In the genomic region with DNA sequence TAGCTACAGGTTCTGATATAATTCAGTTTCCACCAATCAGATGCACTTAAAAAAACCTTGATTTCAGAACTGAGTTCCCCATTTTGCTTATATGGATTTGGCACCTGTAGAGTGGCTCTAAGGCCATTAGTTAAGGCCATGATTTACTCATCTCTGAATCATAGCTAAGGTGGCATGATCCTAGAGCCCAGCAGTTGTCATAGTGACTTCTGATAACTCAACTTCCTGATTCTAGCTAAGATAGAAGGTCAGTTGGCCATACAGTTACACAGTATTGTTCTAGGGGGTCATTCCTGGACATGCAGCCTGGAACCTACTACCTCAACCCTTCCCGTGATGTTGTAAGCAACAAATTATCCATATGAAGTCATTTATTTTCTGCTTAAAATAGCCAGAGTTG, we compare ENCODE assay signal across 18 cellular contexts.
"Had no signal": no experiment of that assay in that cellular context is flagged by ENCODE, and none has a peak within 500 bp of the region (broad histone marks: within the 10 kb centered on the region; RNA-seq: fewer than 3 reads in every experiment).

No MANE protein-coding gene starts in this region.

- H3K9me3 Mint-ChIP-seq: activated naive CD4-positive, alpha-beta T cell treated with anti-CD3 and anti-CD28 coated beads, Interleukin-2, amount 50 U/mL, for 72 hours; nephron progenitor cell; T-helper 2 cell treated with Interferon-gamma antibody and Interleukin-4, amounts not matched to agents 5 μg/mL and 100 μg/mL, for 36 hours had no signal

- H3K27ac ChIP-seq: adrenal gland, breast epithelium, spleen, thyroid gland had no signal

- ATAC-seq: left cardiac atrium had no signal

- H3K4me3 Mint-ChIP-seq: nephron progenitor cell; T-helper 2 cell treated with Interferon-gamma antibody and Interleukin-4, amounts not matched to agents 5 μg/mL and 100 μg/mL, for 36 hours had no signal

- H3K4me1 Mint-ChIP-seq: nephron progenitor cell had no signal

- H3K4me1 ChIP-seq: adrenal gland, breast epithelium, spleen, thyroid gland had no signal

- FAIRE-seq: astrocyte, TTC549 had no signal

- H3K27ac Mint-ChIP-seq: nephron progenitor cell; T-helper 2 cell treated with Interferon-gamma antibody and Interleukin-4, amounts not matched to agents 5 μg/mL and 100 μg/mL, for 36 hours had no signal

- H3K36me3 ChIP-seq: breast epithelium had no signal

- H3K36me3 Mint-ChIP-seq: activated naive CD4-positive, alpha-beta T cell treated with anti-CD3 and anti-CD28 coated beads, Interleukin-2, amount 50 U/mL, for 72 hours had no signal

- H3K4me3 ChIP-seq: adrenal gland, breast epithelium, lung, spleen, thyroid gland had no signal

- DNase-seq: activated CD4-positive, alpha-beta T cell treated with anti-CD3 and anti-CD28 coated beads, Interleukin-2, amount 50 U/mL, for 48 hours; activated gamma-delta T cell treated with Interleukin-2 at 50 U/mL for 16 hours; adrenal gland; effector CD8-positive, alpha-beta T cell; foreskin fibroblast; left cardiac atrium; midbrain; nephron progenitor cell; nucleus accumbens; spleen; stimulated activated naive CD4-positive, alpha-beta T cell treated with Interleukin-2 at 50 U/mL for 16 hours; thyroid gland had no signal

- H3K27me3 ChIP-seq: adrenal gland, breast epithelium, spleen, thyroid gland had no signal
